In the genomic region with DNA sequence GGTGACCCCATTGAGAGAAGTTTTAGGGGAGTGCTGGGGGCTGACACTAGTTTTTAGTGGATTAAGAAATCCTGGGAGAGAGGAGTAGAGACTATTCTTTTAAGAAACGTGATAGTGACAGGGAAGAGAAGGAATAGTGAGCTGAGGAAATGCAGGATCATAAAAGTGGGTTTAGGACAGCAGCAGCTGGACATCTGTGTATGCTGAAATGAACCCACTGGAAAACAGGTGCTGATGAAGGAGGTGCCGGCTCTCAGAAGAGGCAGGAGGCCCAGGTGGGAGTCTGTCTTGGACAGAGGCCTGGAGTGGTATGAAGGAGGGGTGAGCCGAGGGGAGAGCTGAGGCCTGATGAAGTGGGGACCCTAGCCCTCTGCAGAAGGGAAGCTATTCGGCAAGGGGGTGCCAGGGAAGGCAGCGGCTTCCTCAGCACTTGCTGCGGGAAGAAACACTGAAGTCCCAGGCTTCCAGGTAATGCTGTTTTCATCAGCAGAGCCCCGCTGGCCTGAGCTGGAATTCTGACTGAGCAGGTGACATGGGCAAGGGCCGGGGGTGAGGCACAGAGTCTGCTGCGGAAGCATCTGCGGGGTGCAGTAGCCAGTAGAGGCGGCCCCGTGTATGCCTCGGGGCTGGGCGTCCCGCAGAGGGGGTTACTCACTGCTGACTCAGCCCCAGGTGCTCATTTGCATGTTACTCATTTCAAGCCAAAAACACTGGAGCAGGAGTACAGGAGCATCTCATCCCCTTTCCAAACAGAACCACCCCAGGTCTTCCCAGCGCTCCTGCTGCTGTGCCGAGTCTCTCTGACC, we compare ENCODE assay signal across 8 cellular contexts.
DNase-seq lines count a peak whose midpoint lies in the region; ATAC-seq and TF ChIP-seq lines count a peak whose summit lies in the region.

No MANE protein-coding gene starts in this region.

- no peaks in the 10 kb centered on the region for H3K27me3 ChIP-seq in left lung

- H3K27ac Mint-ChIP-seq in activated T-helper 17 cell treated with anti-CD3 and anti-CD28 coated beads, Interleukin-2, amount 50 U/mL, for 72 hours: no peak overlapping the region

- H3K4me3 Mint-ChIP-seq in activated T-helper 17 cell treated with anti-CD3 and anti-CD28 coated beads, Interleukin-2, amount 50 U/mL, for 72 hours: no peak overlapping the region

- H3K4me3 ChIP-seq in left lung: no peak overlapping the region

- no peaks in the 10 kb centered on the region for H3K9me3 Mint-ChIP-seq in activated T-helper 17 cell treated with anti-CD3 and anti-CD28 coated beads, Interleukin-2, amount 50 U/mL, for 72 hours

- H3K27ac ChIP-seq in left lung: no peak overlapping the region

- no peaks in the 10 kb centered on the region for H3K4me1 Mint-ChIP-seq in activated T-helper 17 cell treated with anti-CD3 and anti-CD28 coated beads, Interleukin-2, amount 50 U/mL, for 72 hours

- peaks cover 22% of the 10 kb centered on the region for H3K27me3 Mint-ChIP-seq in activated T-helper 17 cell treated with anti-CD3 and anti-CD28 coated beads, Interleukin-2, amount 50 U/mL, for 72 hours

- ATAC-seq in GM19455 (IDR thresholded peaks at IDR 0.05; ENCODE audit: unreplicated experiment): peak; percentile 69
- ATAC-seq in HG03378 (IDR thresholded peaks at IDR 0.05; ENCODE audit: unreplicated experiment): peak; percentile 48
- ATAC-seq in activated T-helper 17 cell treated with anti-CD3 and anti-CD28 coated beads, Interleukin-2, amount 50 U/mL, for 72 hours (replicated peaks): peak; percentile 91
- ATAC-seq in left lung: peak; percentile 61

- H3K4me1 ChIP-seq in left lung: no peaks in the 10 kb centered on the region

- TF ChIP-seq CTCF in left lung (IDR thresholded peaks at IDR 0.05): no peak

- intact Hi-C loops in left lung (cut with DNase I): no loop called here

- H3K9me3 ChIP-seq in left lung: peaks cover 0 to 3% of the 10 kb centered on the region in 2 donors

- H3K36me3 ChIP-seq in left lung: no peaks in the 10 kb centered on the region

- no peaks in the 10 kb centered on the region for H3K36me3 Mint-ChIP-seq in activated T-helper 17 cell treated with anti-CD3 and anti-CD28 coated beads, Interleukin-2, amount 50 U/mL, for 72 hours (ENCODE audit: low read depth)

- DNase-seq in ELF-1 (ENCODE audit: low read depth, low spot score): peak; percentile 85
- DNase-seq in left lung: peak in 1 of 2 donors; percentile 36
- DNase-seq in OCI-M2 (lab: John Stamatoyannopoulos, UW; ENCODE audit: unreplicated experiment): no peak
- no peak for DNase-seq in DMS 273 (lab: John Stamatoyannopoulos, UW; ENCODE audit: unreplicated experiment)
- DNase-seq in NCI-H187 (lab: John Stamatoyannopoulos, UW): no peak
